14 cellular contexts compared by ENCODE assay signal in the genomic region with DNA sequence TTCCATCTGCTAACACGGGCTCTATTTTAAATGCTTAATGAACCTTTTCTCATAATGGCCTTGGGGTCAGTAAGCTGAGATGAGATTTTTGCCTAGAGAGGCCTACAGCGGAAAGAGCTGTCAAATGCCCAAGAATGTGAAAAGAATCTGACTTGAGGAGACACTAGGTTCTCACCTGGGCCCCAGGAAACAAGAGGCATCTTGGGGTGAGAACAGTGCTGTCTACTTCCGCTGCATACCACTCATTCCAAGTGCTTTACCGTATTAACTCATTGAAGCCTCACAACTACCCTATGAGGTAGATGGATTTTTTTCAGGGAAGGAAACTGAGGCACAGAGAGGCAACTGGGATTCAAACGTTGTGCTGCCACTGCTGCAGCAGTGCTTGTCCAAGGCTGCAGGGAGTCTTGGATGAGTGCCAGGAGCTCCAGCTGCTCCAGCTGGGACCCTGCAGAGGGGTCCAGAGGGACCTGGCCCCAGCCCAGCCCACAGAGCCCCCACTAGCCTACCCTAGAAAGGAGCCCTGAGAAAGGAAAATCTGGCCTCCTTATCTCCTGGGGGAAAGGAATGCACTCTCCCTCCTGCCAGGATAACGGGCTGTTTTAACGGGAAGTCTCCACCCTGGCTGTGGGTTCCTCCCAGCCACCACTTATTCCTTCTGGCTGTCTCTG.
DNase-seq lines count a peak whose midpoint lies in the region; ATAC-seq and TF ChIP-seq lines count a peak whose summit lies in the region.
"Had no signal": no experiment of that assay in that cellular context is flagged by ENCODE, and none has a peak within 500 bp of the region (broad histone marks: within the 10 kb centered on the region; RNA-seq: fewer than 3 reads in every experiment).

No MANE protein-coding gene starts in this region.

- peaks cover 7% of the 10 kb centered on the region for H3K27me3 Mint-ChIP-seq in activated CD8-positive, alpha-beta T cell treated with anti-CD3 and anti-CD28 coated beads, Interleukin-2, amount 10 ng/mL, durations not matched to agents 7 days and 5 days (ENCODE audit: low read depth)
- H3K27me3 Mint-ChIP-seq: CD8-positive, alpha-beta memory T cell had no signal

- H3K9me3 ChIP-seq in HEK293 (ENCODE audit: control insufficient read depth, insufficient read depth, low read depth, low read length): no peaks in the 10 kb centered on the region
- H3K9me3 ChIP-seq in ascending aorta: no peaks in the 10 kb centered on the region
- H3K9me3 ChIP-seq: colonic mucosa had no signal

- peaks cover 3% of the 10 kb centered on the region for H3K9me3 Mint-ChIP-seq in activated CD8-positive, alpha-beta T cell treated with anti-CD3 and anti-CD28 coated beads, Interleukin-2, amount 10 ng/mL, durations not matched to agents 7 days and 5 days (ENCODE audit: insufficient read depth)
- H3K9me3 Mint-ChIP-seq: CD8-positive, alpha-beta memory T cell had no signal

- intact Hi-C loops in ascending aorta (cut with DNase I): no loop called here

- H3K27ac Mint-ChIP-seq in activated CD8-positive, alpha-beta T cell treated with anti-CD3 and anti-CD28 coated beads, Interleukin-2, amount 10 ng/mL, durations not matched to agents 7 days and 5 days: no peak overlapping the region

- H3K36me3 ChIP-seq in HEK293 (ENCODE audit: control insufficient read depth in 2 of 2, insufficient read depth in 1 of 2, low read length in 2 of 2): no peaks in the 10 kb centered on the region
- no peaks in the 10 kb centered on the region for H3K36me3 ChIP-seq in ascending aorta
- H3K36me3 ChIP-seq: colonic mucosa had no signal

- peaks cover 8% of the 10 kb centered on the region for H3K36me3 Mint-ChIP-seq in activated CD8-positive, alpha-beta T cell treated with anti-CD3 and anti-CD28 coated beads, Interleukin-2, amount 10 ng/mL, durations not matched to agents 7 days and 5 days (ENCODE audit: low read depth)
- H3K36me3 Mint-ChIP-seq: CD8-positive, alpha-beta memory T cell had no signal

- no peak overlapping the region for H3K27ac ChIP-seq in HEK293 (ENCODE audit: extremely low read depth, low read depth, low read length)
- H3K27ac ChIP-seq in ascending aorta: peak overlapping the region; percentile 64 to 78
- H3K27ac ChIP-seq: colonic mucosa had no signal

- H3K27me3 ChIP-seq in ascending aorta: no peaks in the 10 kb centered on the region
- H3K27me3 ChIP-seq: colonic mucosa had no signal

- H3K4me3 ChIP-seq in HEK293 (ENCODE audit: low read depth, low read length): no peak overlapping the region
- H3K4me3 ChIP-seq in ascending aorta: no peak overlapping the region
- H3K4me3 ChIP-seq: colonic mucosa had no signal

- TF ChIP-seq CTCF in HEK293 (tag by site-specific recombination; IDR thresholded peaks at IDR 0.05) (no peak), ascending aorta (IDR thresholded peaks at IDR 0.05) (no peak)

- POLR2A ChIA-PET in HEK293 (lab: Yijun Ruan, JAX): no interaction called here
- POLR2A ChIA-PET in activated CD8-positive, alpha-beta T cell treated with anti-CD3 and anti-CD28 coated beads, Interleukin-2, amount 10 ng/mL, durations not matched to agents 7 days and 5 days (lab: Charles Lee): interaction anchor here (0.9 kb wide), 1 partner anchor 90 kb away, joined by 3 read pairs; no protein-coding TSS in a partner anchor

- peaks cover 85% of the 10 kb centered on the region for H3K4me1 Mint-ChIP-seq in activated CD8-positive, alpha-beta T cell treated with anti-CD3 and anti-CD28 coated beads, Interleukin-2, amount 10 ng/mL, durations not matched to agents 7 days and 5 days (ENCODE audit: low read depth)

- H3K4me3 Mint-ChIP-seq in activated CD8-positive, alpha-beta T cell treated with anti-CD3 and anti-CD28 coated beads, Interleukin-2, amount 10 ng/mL, durations not matched to agents 7 days and 5 days: no peak overlapping the region

- H3K4me1 ChIP-seq in HEK293 (ENCODE audit: control insufficient read depth, insufficient read depth, low read length) (no peaks in the 10 kb centered on the region), ascending aorta (peaks cover 22 to 45% of the 10 kb centered on the region in 2 donors)
- H3K4me1 ChIP-seq: colonic mucosa had no signal

- CTCF ChIA-PET in HEK293 (lab: Yijun Ruan, JAX): interaction anchor here (1.1 kb wide), 1 partner anchor 24 kb away, joined by 3 read pairs; no protein-coding TSS in a partner anchor
- CTCF ChIA-PET in activated CD8-positive, alpha-beta T cell treated with anti-CD3 and anti-CD28 coated beads, Interleukin-2, amount 10 ng/mL, durations not matched to agents 7 days and 5 days (lab: Charles Lee): interaction anchor here (1.3 kb wide), 2 partner anchors 92 to 149 kb away, joined by 3 read pairs; no protein-coding TSS in a partner anchor

- peak; percentile 39 for DNase-seq in AG08395 (ENCODE audit: low spot score)
- no peak for DNase-seq in ascending aorta (ENCODE audit: low spot score in 2 of 2)
- DNase-seq in left kidney (ENCODE audit: low read depth, low spot score): peak; percentile 35
- no peak for DNase-seq in T1000 (lab: John Stamatoyannopoulos, UW)
- DNase-seq in activated CD8-positive, alpha-beta T cell treated with anti-CD3 and anti-CD28 coated beads, Interleukin-2, amount 10 ng/mL, durations not matched to agents 7 days and 5 days: no peak
- DNase-seq: activated effector memory CD4-positive, alpha-beta T cell treated with Interleukin-2 at 50 U/mL for 16 hours; CD8-positive, alpha-beta memory T cell; colonic mucosa; head of caudate nucleus; NCI-H187; SHP77 had no signal

- no peak for ATAC-seq in GM18520 (IDR thresholded peaks at IDR 0.05; ENCODE audit: unreplicated experiment)
- no peak for ATAC-seq in HG03571 (IDR thresholded peaks at IDR 0.05; ENCODE audit: unreplicated experiment)
- no peak for ATAC-seq in activated CD8-positive, alpha-beta T cell treated with anti-CD3 and anti-CD28 coated beads, Interleukin-2, amount 10 ng/mL, durations not matched to agents 7 days and 5 days

TF ChIP-seq in HEK293, 187 proteins besides CTCF, POLR2A, EP300 and RAD21:
- TF ChIP-seq PRDM1 (tag by site-specific recombination; IDR thresholded peaks at IDR 0.05) (0 out of 2 replicates have a peak, but pooled peaks have one; percentile 7), TSHZ1 (tag by site-specific recombination; IDR thresholded peaks at IDR 0.05; ENCODE audit: borderline replicate concordance) (no peak), PATZ1 (tag by site-specific recombination; IDR thresholded peaks at IDR 0.05) (0 out of 2 replicates have a peak, but pooled peaks have one; percentile 14), GLIS1 (tag by site-specific recombination; IDR thresholded peaks at IDR 0.05) (peak; percentile 75), ZIC2 (tag by site-specific recombination; IDR thresholded peaks at IDR 0.05) (peak; percentile 85)

Comparison
In these comparisons a context has a peak if more than half of its experiments do, and no peak if none do; other contexts are left out.
1. DNase-seq: peak in AG08395 (single experiment) and left kidney (single experiment); none in ascending aorta (0 of 2), T1000 (single experiment) and activated CD8-positive, alpha-beta T cell treated with anti-CD3 and anti-CD28 coated beads, Interleukin-2, amount 10 ng/mL, durations not matched to agents 7 days and 5 days (single experiment).